Comparison of ENCODE assay signal across 22 cellular contexts in the genomic region with DNA sequence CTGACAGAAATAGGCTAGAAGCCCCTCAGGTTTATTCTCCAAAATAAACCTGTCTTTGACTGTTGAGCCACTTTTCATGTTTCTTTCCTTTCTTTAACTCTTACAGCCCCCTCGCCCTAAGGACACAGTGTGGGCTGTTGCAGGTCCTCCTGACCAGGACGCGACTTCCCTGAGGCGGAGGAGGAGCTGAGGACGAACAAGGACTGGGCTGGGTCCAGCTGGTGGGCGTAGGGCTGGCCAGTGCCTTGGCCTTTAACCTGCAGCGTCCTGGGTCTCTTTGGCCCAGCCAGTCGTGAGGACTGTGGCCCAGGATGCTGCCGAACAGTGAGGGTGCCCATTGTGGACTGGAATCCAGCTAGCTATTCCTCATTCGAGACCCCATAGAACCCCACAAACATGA. TPM values are rescaled to one million over a fixed set of nuclear protein-coding genes. Genes with fewer than 3 reads are reported as not detected.
DNase-seq lines count a peak whose midpoint lies in the region; ATAC-seq, FAIRE-seq and TF ChIP-seq lines count a peak whose summit lies in the region.
"Had no signal": no experiment of that assay in that cellular context is flagged by ENCODE, and none has a peak within 500 bp of the region (broad histone marks: within the 10 kb centered on the region; RNA-seq: fewer than 3 reads in every experiment).

No MANE protein-coding gene starts in this region.

- H3K27me3 ChIP-seq in HepG2 (ENCODE audit: control insufficient read depth in 1 of 2, insufficient read depth in 2 of 2, low read length in 2 of 2): peaks cover 0 to 6% of the 10 kb centered on the region in 2 experiments; a peak in 1 of 5 replicates
- H3K27me3 ChIP-seq in right lobe of liver: no peaks in the 10 kb centered on the region
- peaks cover 44% of the 10 kb centered on the region for H3K27me3 ChIP-seq in PC-9 (ENCODE audit: insufficient read depth, low read depth)
- H3K27me3 ChIP-seq in mesenchymal stem cell (ENCODE audit: control insufficient read depth in 1 of 2, insufficient read depth in 1 of 2, low read length in 2 of 2): peaks cover 0 to 7% of the 10 kb centered on the region in 2 experiments

- TF ChIP-seq EP300 in HepG2 (IDR thresholded peaks at IDR 0.05; ENCODE audit: low read depth in 2 of 2, low read length in 2 of 2): no peak
- TF ChIP-seq EP300 in HepG2 (CRISPR knock-in tag; IDR thresholded peaks at IDR 0.05; ENCODE audit: borderline replicate concordance): no peak

- H2BK12ac ChIP-seq in mesenchymal stem cell (ENCODE audit: low read length in 2 of 2): no peak overlapping the region

- peak overlapping the region; percentile 67 for H4K91ac ChIP-seq in mesenchymal stem cell (ENCODE audit: low read length)

- WGBS in HepG2 (ENCODE audit: low lambda C conversion rate): 41% methylated on average over 9 of the region's 10 CpGs
- WGBS in right lobe of liver (ENCODE audit: insufficient coverage, low coverage, low lambda C conversion rate, missing lambda C conversion rate): 74% methylated on average over 6 of the region's 10 CpGs
- WGBS in mesenchymal stem cell: 59% methylated on average over 8 of the region's 10 CpGs

- DNase-seq in HepG2 (ENCODE audit: low spot score): no peak
- DNase-seq in right lobe of liver: no peak
- DNase-seq in PC-9: no peak
- DNase-seq in mesenchymal stem cell: no peak
- no peak for DNase-seq in NCI-H526 treated with DMSO at 0.1 percent for 48 hours (lab: John Stamatoyannopoulos, UW)
- DNase-seq in T-helper 1 cell: no peak
- DNase-seq: AML-193; C1 segment of cervical spinal cord; CD8-positive, alpha-beta T cell; DMS 273 treated with DMSO at 0.1 percent for 48 hours; DMS79; GF-D8; KG1; NCI-H1048; NCI-H1694; NCI-H446 treated with DMSO at 0.1 percent for 48 hours; SHP77 treated with DMSO at 0.1 percent for 48 hours; SW 1271 had no signal

- no peak overlapping the region for H2AK5ac ChIP-seq in mesenchymal stem cell (ENCODE audit: low read length, severe bottlenecking)

- no peak overlapping the region for H2BK15ac ChIP-seq in mesenchymal stem cell (ENCODE audit: low read depth, poor library complexity, severe bottlenecking)

- BruUV-seq in HepG2 (replicated peaks; lab: Mats Ljungman, UMichigan) (no TSS peak), PC-9 (replicated peaks; lab: Mats Ljungman, UMichigan) (no TSS peak)

- FAIRE-seq in HepG2 (lab: Jason Lieb, UNC): no peak
- FAIRE-seq: A204.1, GM18507 had no signal

- no peak overlapping the region for H2BK120ac ChIP-seq in mesenchymal stem cell (ENCODE audit: low read depth, low read length)

- TF ChIP-seq CTCF in HepG2 (CRISPR knock-in tag; IDR thresholded peaks at IDR 0.05): no peak
- no peak for TF ChIP-seq CTCF in right lobe of liver (IDR thresholded peaks at IDR 0.05)
- TF ChIP-seq CTCF in PC-9 (conservative IDR thresholded peaks at IDR 0.05): no peak

- CTCF ChIA-PET in HepG2 (lab: Yijun Ruan, JAX; ENCODE audit: low intra/inter-chr PET ratio, low total read pairs): no interaction called here
- CTCF ChIA-PET in PC-9 (lab: Charles Lee): no interaction called here

- peak overlapping the region in 1 of 2 experiments; percentile 20 for H3K18ac ChIP-seq in mesenchymal stem cell (ENCODE audit: low read depth in 1 of 2, low read length in 2 of 2)

- H4K8ac ChIP-seq in mesenchymal stem cell (ENCODE audit: low read length): no peak overlapping the region

- H3K9me3 ChIP-seq in HepG2 (ENCODE audit: low read length) (no peaks in the 10 kb centered on the region), right lobe of liver (no peaks in the 10 kb centered on the region), PC-9 (ENCODE audit: insufficient read depth, low read depth) (no peaks in the 10 kb centered on the region), mesenchymal stem cell (ENCODE audit: control insufficient read depth, low read length) (no peaks in the 10 kb centered on the region)

- peak overlapping the region; percentile 66 for H3K4me2 ChIP-seq in HepG2 (ENCODE audit: low read depth, low read length)
- peak overlapping the region; percentile 69; the same call in 1 of the 2 replicates for H3K4me2 ChIP-seq in PC-9
- no peak overlapping the region for H3K4me2 ChIP-seq in mesenchymal stem cell (ENCODE audit: low read length, poor library complexity, severe bottlenecking)

- POLR2A ChIA-PET in HepG2 (lab: Yijun Ruan, JAX): no interaction called here
- POLR2A ChIA-PET in PC-9 (lab: Charles Lee; ENCODE audit: unreplicated experiment): no interaction called here

- no peak for TF ChIP-seq RAD21 in HepG2 (CRISPR knock-in tag; IDR thresholded peaks at IDR 0.05)

- intact Hi-C loops in HepG2 (cut with micrococcal nuclease; ENCODE audit: unreplicated experiment) (no loop called here), right lobe of liver (cut with DNase I) (no loop called here), PC-9 (cut with micrococcal nuclease; ENCODE audit: unreplicated experiment) (no loop called here)

- H3K27ac ChIP-seq in HepG2 (ENCODE audit: extremely low read length, insufficient read depth, low read length): no peak overlapping the region
- no peak overlapping the region for H3K27ac ChIP-seq in right lobe of liver
- no peak overlapping the region for H3K27ac ChIP-seq in PC-9
- no peak overlapping the region for H3K27ac ChIP-seq in mesenchymal stem cell (ENCODE audit: low read length, poor library complexity, severe bottlenecking)
- H3K27ac ChIP-seq: RWPE1 had no signal

- in situ Hi-C loops in HepG2 (cut with HindIII; ENCODE audit: extremely low pct_ligation_motif_present, low pct_unique_long_range_greater_than_20kb): no loop called here

- no peaks in the 10 kb centered on the region for H3K9me2 ChIP-seq in PC-9 (ENCODE audit: insufficient read depth)

- no peak overlapping the region for H3K23ac ChIP-seq in mesenchymal stem cell (ENCODE audit: low read length in 2 of 2)

- H3K4me1 ChIP-seq in HepG2 (ENCODE audit: insufficient read depth, low read length) (peaks cover 12% of the 10 kb centered on the region), right lobe of liver (no peaks in the 10 kb centered on the region), PC-9 (replicated peaks; ENCODE audit: insufficient read depth) (no peaks in the 10 kb centered on the region; the same call in 1 of the 2 replicates), mesenchymal stem cell (ENCODE audit: control insufficient read depth, insufficient read depth, low read depth, low read length) (no peaks in the 10 kb centered on the region)

- no peak overlapping the region for H3K9ac ChIP-seq in HepG2 (ENCODE audit: insufficient read depth, low read depth, low read length)
- H3K9ac ChIP-seq in mesenchymal stem cell (ENCODE audit: low read length): no peak overlapping the region

- peak; percentile 31; the same call in 1 of the 3 replicates for ATAC-seq in HepG2
- no peak for ATAC-seq in right lobe of liver
- ATAC-seq in GM18498 (IDR thresholded peaks at IDR 0.05; ENCODE audit: unreplicated experiment): no peak
- ATAC-seq: CD8-positive, alpha-beta T cell had no signal

- no peak for TF ChIP-seq POLR2A in HepG2 (IDR thresholded peaks at IDR 0.05; ENCODE audit: insufficient read depth in 1 of 2, low read depth in 2 of 2, low read length in 2 of 2)
- TF ChIP-seq POLR2A in right lobe of liver (IDR thresholded peaks at IDR 0.05): no peak

- no peak overlapping the region for H2AFZ ChIP-seq in HepG2 (ENCODE audit: low read length)
- peak overlapping the region; percentile 68; the same call in 1 of the 2 replicates for H2AFZ ChIP-seq in PC-9
- H2AFZ ChIP-seq in mesenchymal stem cell (ENCODE audit: low read depth, low read length): no peak overlapping the region

- no peak overlapping the region for H2BK5ac ChIP-seq in mesenchymal stem cell (ENCODE audit: low read depth, low read length, poor library complexity, severe bottlenecking)

- H4K20me1 ChIP-seq in HepG2 (ENCODE audit: insufficient read depth, low read length): no peaks in the 10 kb centered on the region
- no peaks in the 10 kb centered on the region for H4K20me1 ChIP-seq in PC-9 (ENCODE audit: insufficient read depth)

- H3K4me3 ChIP-seq in HepG2 (replicated peaks in 1 of 3; ENCODE audit: insufficient read depth in 1 of 3, low read depth in 2 of 3, low read length in 3 of 3): peak overlapping the region in 1 of 3 experiments; percentile 51; a peak in 1 of 6 replicates
- H3K4me3 ChIP-seq in right lobe of liver: no peak overlapping the region
- no peak overlapping the region for H3K4me3 ChIP-seq in PC-9
- H3K4me3 ChIP-seq in mesenchymal stem cell (ENCODE audit: insufficient read depth in 1 of 2, low read depth in 1 of 2, low read length in 2 of 2): no peak overlapping the region

- no peaks in the 10 kb centered on the region for H3K79me1 ChIP-seq in mesenchymal stem cell (replicated peaks; ENCODE audit: low read length, poor library complexity, severe bottlenecking)

- no peaks in the 10 kb centered on the region for H3K79me2 ChIP-seq in HepG2 (ENCODE audit: insufficient read depth, low read length)
- no peaks in the 10 kb centered on the region for H3K79me2 ChIP-seq in PC-9 (ENCODE audit: low read depth)

- no peak overlapping the region for H3K4ac ChIP-seq in mesenchymal stem cell (ENCODE audit: low read depth in 1 of 2, low read length in 2 of 2)

- H3F3A ChIP-seq in PC-9 (ENCODE audit: insufficient read depth, low read depth): no peaks in the 10 kb centered on the region

- H3K14ac ChIP-seq in mesenchymal stem cell (ENCODE audit: low read length in 2 of 2): no peak overlapping the region

- H3K36me3 ChIP-seq in HepG2 (replicated peaks in 1 of 2; ENCODE audit: control insufficient read depth in 1 of 2, insufficient read depth in 2 of 2, low read length in 2 of 2): no peaks in the 10 kb centered on the region
- H3K36me3 ChIP-seq in right lobe of liver: no peaks in the 10 kb centered on the region
- H3K36me3 ChIP-seq in PC-9 (ENCODE audit: low read depth): no peaks in the 10 kb centered on the region
- no peaks in the 10 kb centered on the region for H3K36me3 ChIP-seq in mesenchymal stem cell (ENCODE audit: control insufficient read depth in 1 of 2, insufficient read depth in 2 of 2, low read depth in 1 of 2, low read length in 2 of 2)

RNA-seq across cellular contexts. Expression of a gene that starts 13.4 kb away (rescaled TPM):
- total RNA-seq in HepG2 (2016; rRNA removed; fragmentation: Illumina TruSeq; extraction: Trizol) (25.2 and 41.1 TPM in 2 replicates), right lobe of liver (1 to 10 TPM; 4.1 to 8.3 (median 5.8) TPM), PC-9 (2021) (16.3 and 20.0 TPM in 2 replicates)
- total RNA-seq in HepG2 (2016; cell fraction: cytosol; rRNA removed; fragmentation: Illumina TruSeq; extraction: Trizol; ENCODE audit: low read depth): 1.7 and 2.0 TPM in 2 replicates
- 25.2 and 40.3 TPM in 2 replicates for total RNA-seq in HepG2 (2016; cell fraction: insoluble cytoplasmic fraction; rRNA removed; fragmentation: Illumina TruSeq; extraction: Trizol)
- 4.9 TPM in 2 replicates for total RNA-seq in HepG2 (2016; cell fraction: membrane; rRNA removed; fragmentation: Illumina TruSeq; extraction: Trizol)
- 21.4 and 22.2 TPM in 2 replicates for total RNA-seq in HepG2 (2016; cell fraction: nucleus; rRNA removed; fragmentation: Illumina TruSeq; extraction: Trizol)
- polyA plus RNA-seq in HepG2 (2011; rRNA removed): 3.8 and 3.9 TPM in 2 replicates
- 2.2 and 3.1 TPM in 2 replicates for polyA plus RNA-seq in HepG2 (2011; cell fraction: cytosol; rRNA removed)
- polyA plus RNA-seq in HepG2 (2011; cell fraction: nucleus; rRNA removed): 4.1 and 5.5 TPM in 2 replicates
- 12.4 and 14.5 TPM in 2 replicates for polyA plus RNA-seq in HepG2 (2012)
- polyA plus RNA-seq in HepG2 (2016; cell fraction: cytosol; fragmentation: Illumina TruSeq; extraction: Trizol; ENCODE audit: low read depth): 0.86 and 0.88 TPM in 2 replicates
- 30.1 and 30.6 TPM in 2 replicates for polyA plus RNA-seq in HepG2 (2016; cell fraction: insoluble cytoplasmic fraction; fragmentation: Illumina TruSeq; extraction: Trizol; ENCODE audit: low read depth)
- 1.6 and 2.0 TPM in 2 replicates for polyA plus RNA-seq in HepG2 (2016; cell fraction: membrane; fragmentation: Illumina TruSeq; extraction: Trizol; ENCODE audit: low read depth)
- 23.1 and 25.2 TPM in 2 replicates for polyA plus RNA-seq in HepG2 (2016; cell fraction: nucleus; fragmentation: Illumina TruSeq; extraction: Trizol; ENCODE audit: insufficient read depth, low read depth)
- polyA minus RNA-seq in HepG2 (2011; rRNA and poly(A)+ RNA removed; ENCODE audit: low replicate concordance): 3.3 and 6.8 TPM in 2 replicates
- polyA minus RNA-seq in HepG2 (2011; cell fraction: cytosol; rRNA and poly(A)+ RNA removed): 7.6 TPM in 2 replicates
- polyA minus RNA-seq in HepG2 (2011; cell fraction: nucleus; rRNA and poly(A)+ RNA removed): 13.9 and 16.9 TPM in 2 replicates
- polyA plus RNA-seq in mesenchymal stem cell (2013, experiment 1 of 2): 11.9 TPM
- polyA plus RNA-seq in mesenchymal stem cell (2013, experiment 2 of 2): 11.9 TPM
